19 cellular contexts compared by ENCODE assay signal in the genomic region with DNA sequence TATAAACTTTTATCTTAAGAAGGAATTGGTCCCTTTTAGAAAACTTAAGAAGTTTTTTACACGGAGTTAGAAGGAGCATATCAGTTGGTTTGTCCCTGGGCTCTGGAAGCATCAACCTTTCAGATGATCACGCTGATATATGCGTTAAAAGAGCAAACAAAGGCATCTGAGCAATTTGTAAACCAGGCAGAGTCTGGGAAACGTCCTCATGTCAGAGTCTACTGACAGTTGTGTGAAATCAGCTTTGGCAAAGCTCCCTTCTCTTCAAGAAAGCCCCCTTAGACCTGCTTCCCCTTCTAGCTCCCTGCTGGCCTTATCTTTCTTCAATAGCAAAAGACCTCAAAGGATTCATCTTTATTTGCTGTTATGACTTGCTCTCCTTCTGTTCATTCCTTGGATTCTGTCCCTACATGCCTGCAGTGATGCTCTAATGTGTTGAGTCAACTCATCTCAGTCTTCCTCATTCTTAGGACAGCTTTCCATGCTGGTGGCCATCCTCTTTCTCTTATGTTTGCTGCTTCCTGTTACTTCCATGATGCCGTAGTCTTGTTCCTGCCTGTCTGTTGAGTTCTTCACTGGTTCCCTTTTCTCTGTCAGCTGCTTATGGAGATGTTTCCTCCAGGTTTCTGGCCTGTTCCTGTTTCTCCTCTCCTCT.
"Had no signal": no experiment of that assay in that cellular context is flagged by ENCODE, and none has a peak within 500 bp of the region (broad histone marks: within the 10 kb centered on the region; RNA-seq: fewer than 3 reads in every experiment).

No MANE protein-coding gene starts in this region.

- H3K9me3 ChIP-seq: adrenal gland, left ventricle myocardium inferior, sigmoid colon, spleen, testis, upper lobe of left lung had no signal

- H3K27ac ChIP-seq: adrenal gland, left ventricle myocardium inferior, sigmoid colon, spleen, testis, upper lobe of left lung had no signal

- H3K36me3 ChIP-seq: adrenal gland, left ventricle myocardium inferior, sigmoid colon, spleen, upper lobe of left lung had no signal

- DNase-seq: activated CD4-positive, alpha-beta T cell treated with anti-CD3 and anti-CD28 coated beads for 36 hours; activated CD4-positive, alpha-beta T cell treated with anti-CD3 and anti-CD28 coated beads, Interleukin-2, amount 50 U/mL, for 48 hours; activated gamma-delta T cell; adrenal gland; effector memory CD4-positive, alpha-beta T cell; foreskin melanocyte; head of caudate nucleus; kidney glomerular epithelial cell; left ventricle myocardium inferior; natural killer cell; nucleus accumbens; sigmoid colon; spleen; stimulated activated CD4-positive, alpha-beta T cell treated with anti-CD3 and anti-CD28 coated beads, Interleukin-4, amount 100 ng/mL, for 4 hours; T1000; testis; upper lobe of left lung had no signal

- H3K27me3 ChIP-seq: adrenal gland, sigmoid colon, spleen, testis, upper lobe of left lung had no signal

- ATAC-seq: activated CD4-positive, alpha-beta T cell treated with anti-CD3 and anti-CD28 coated beads for 36 hours; activated naive CD4-positive, alpha-beta T cell treated with anti-CD3 and anti-CD28 coated beads, Interleukin-2, amount 50 U/mL, for 72 hours; natural killer cell; stimulated activated memory B cell treated with anti-CD40 and anti-IgM and Interleukin-4, amounts not matched to agents 10 μg/mL and 1 μg/mL and 100 μg/mL, for 72 hours had no signal

- H3K4me1 ChIP-seq: left ventricle myocardium inferior, sigmoid colon, spleen, testis, upper lobe of left lung had no signal

- H3K4me3 ChIP-seq: adrenal gland, left ventricle myocardium inferior, sigmoid colon, spleen, testis, upper lobe of left lung had no signal
